In genomic region chr9:37034320-37034937, GRCh38 we compare ENCODE assay signal across 8 cellular contexts. TPM values are rescaled to one million over a fixed set of nuclear protein-coding genes. Genes with fewer than 3 reads are reported as not detected.
DNase-seq lines count a peak whose midpoint lies in the region; ATAC-seq, FAIRE-seq and TF ChIP-seq lines count a peak whose summit lies in the region.

No MANE protein-coding gene starts in this region.

- no peaks in the 10 kb centered on the region for H3K36me3 ChIP-seq in BLaER1
- no peaks in the 10 kb centered on the region for H3K36me3 ChIP-seq in esophagus muscularis mucosa
- H3K36me3 ChIP-seq in small intestine (ENCODE audit: control insufficient read depth in 2 of 2, insufficient read depth in 2 of 2, low read length in 2 of 2), result no peaks in the 10 kb centered on the region

- FAIRE-seq in small intestine (lab: Jason Lieb, UNC), result no peak

- in situ Hi-C loops in GM13976 (cut with MboI; ENCODE audit: low sequenced_read_pairs, unreplicated experiment), result loop anchor here (10.0 kb wide), 1 partner anchor 370 kb away; no protein-coding TSS in a partner anchor

- peak overlapping the region; percentile 96 for H3K9ac ChIP-seq in BLaER1

- H3K27ac ChIP-seq in BLaER1 (peak overlapping the region; percentile 98), esophagus muscularis mucosa (replicated peaks in 1 of 4) (no peak overlapping the region), small intestine (ENCODE audit: low read depth in 1 of 2, low read length in 1 of 2) (no peak overlapping the region)

- no peaks in the 10 kb centered on the region for H3K9me3 ChIP-seq in BLaER1
- no peaks in the 10 kb centered on the region for H3K9me3 ChIP-seq in esophagus muscularis mucosa
- no peaks in the 10 kb centered on the region for H3K9me3 ChIP-seq in small intestine (ENCODE audit: control insufficient read depth, low read depth)

- intact Hi-C loops in esophagus muscularis mucosa (cut with DNase I) (no loop called here), sciatic nerve (cut with DNase I) (no loop called here)

- DNase-seq in GM13976 (ENCODE audit: low spot score), result peak; percentile 82
- DNase-seq in SW480 (ENCODE audit: low spot score), result peak; percentile 65
- DNase-seq in esophagus muscularis mucosa (ENCODE audit: extremely low spot score), result no peak
- DNase-seq in small intestine, result no peak
- no peak for DNase-seq in glomerular visceral epithelial cell (ENCODE audit: extremely low spot score)
- DNase-seq in sciatic nerve (ENCODE audit: low spot score), result no peak

- 5% methylated on average over 13 of the region's 55 CpGs for WGBS in esophagus muscularis mucosa
- WGBS in small intestine, 3 donors, result 1 to 3% (median 2%) methylated on average over 51 to 55 of the region's 55 CpGs

- H3K4me1 ChIP-seq in BLaER1, result peaks cover 33% of the 10 kb centered on the region
- peaks cover 49 to 59% (median 58%) of the 10 kb centered on the region in 4 donors for H3K4me1 ChIP-seq in esophagus muscularis mucosa
- peaks cover 0 to 12% of the 10 kb centered on the region in 2 donors for H3K4me1 ChIP-seq in small intestine (ENCODE audit: control insufficient read depth in 2 of 2, insufficient read depth in 1 of 2, low read depth in 1 of 2, low read length in 1 of 2)

- H4K20me1 ChIP-seq in BLaER1, result peaks cover 91% of the 10 kb centered on the region

- H3K4me3 ChIP-seq in BLaER1 (peak overlapping the region; percentile 88), esophagus muscularis mucosa (peak overlapping the region; percentile 24 to 49 (median 28)), small intestine (ENCODE audit: low read depth in 1 of 2, low read length in 2 of 2) (peak overlapping the region; percentile 24 to 25)

- ATAC-seq in HG03460 (IDR thresholded peaks at IDR 0.05; ENCODE audit: unreplicated experiment), result peak; percentile 17
- no peak for ATAC-seq in sciatic nerve

- H3K4me2 ChIP-seq in BLaER1, result peak overlapping the region; percentile 88

- TF ChIP-seq EP300 in esophagus muscularis mucosa (IDR thresholded peaks at IDR 0.05), result no peak

- peak; percentile 55 for TF ChIP-seq CTCF in GM13976 (IDR thresholded peaks at IDR 0.05; ENCODE audit: borderline replicate concordance, control extremely low read depth, extremely low read depth, insufficient read depth, missing control alignments)
- no peak for TF ChIP-seq CTCF in esophagus muscularis mucosa (IDR thresholded peaks at IDR 0.05)

- H3K27me3 ChIP-seq in BLaER1 (peaks cover 100% of the 10 kb centered on the region), esophagus muscularis mucosa (peaks cover 14 to 100% (median 92%) of the 10 kb centered on the region in 4 donors), small intestine (ENCODE audit: control insufficient read depth in 2 of 2, insufficient read depth in 2 of 2, low read length in 2 of 2) (peaks cover 0 to 82% of the 10 kb centered on the region in 2 donors)

- TF ChIP-seq POLR2A in esophagus muscularis mucosa (IDR thresholded peaks at IDR 0.05; ENCODE audit: low read depth), result no peak

RNA-seq across cellular contexts. Expression of gene PAX5, which starts 0.4 kb away (rescaled TPM):
- total RNA-seq in esophagus muscularis mucosa (under 1 TPM in 1 of 4 donors, not detected in 3; 0.17 TPM), sciatic nerve (1.2 TPM)
- 1 to 10 TPM in 1 of 3 donors, under 1 TPM in 1, not detected in 1; under 0.01 to 1.1 TPM for polyA plus RNA-seq in small intestine

Comparison
In these comparisons a context has a peak if more than half of its experiments do, and no peak if none do; other contexts are left out.
1. H3K4me3 ChIP-seq: peak in every context shown above with its lines; median percentile 88 in BLaER1; 28 in esophagus muscularis mucosa; 24 in small intestine.
2. DNase-seq: peak in GM13976 (single experiment) and SW480 (single experiment); none in esophagus muscularis mucosa (single experiment), small intestine (single experiment), glomerular visceral epithelial cell (single experiment) and sciatic nerve (single experiment).